ENCODE assay signal across 19 cellular contexts in the genomic region with DNA sequence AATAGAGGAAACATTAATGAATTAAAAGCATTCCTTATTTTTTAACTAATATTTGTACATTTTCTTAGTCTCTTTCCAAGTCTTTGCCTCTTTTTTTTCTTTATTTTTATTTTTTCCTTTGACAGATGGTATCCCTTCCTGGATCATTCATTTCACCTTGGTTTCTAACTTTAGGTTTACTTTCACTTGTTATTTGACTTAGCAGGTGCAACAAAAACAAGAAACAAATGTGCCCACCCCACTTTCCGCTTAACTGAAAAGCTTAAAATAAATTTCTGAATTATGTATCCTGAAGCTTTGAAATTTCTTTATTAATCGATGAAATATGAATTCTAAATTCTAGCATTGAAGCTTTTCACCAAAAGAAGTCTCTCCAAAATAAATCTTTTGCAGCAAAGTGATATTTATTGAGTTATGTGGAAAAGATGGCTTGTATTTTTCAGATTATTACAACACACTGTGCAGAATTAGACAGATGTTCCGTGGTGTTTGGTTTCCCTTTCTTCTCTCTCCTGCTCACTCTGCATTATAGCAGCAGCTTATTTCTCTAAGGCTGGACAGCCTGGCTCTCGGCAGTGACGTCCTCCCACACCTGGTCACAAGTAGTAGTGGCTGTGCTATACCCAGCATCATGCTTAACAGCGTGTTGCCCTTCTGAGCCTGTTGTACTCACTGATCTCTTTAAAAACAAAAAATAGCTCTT.
DNase-seq lines count a peak whose midpoint lies in the region; ATAC-seq lines count a peak whose summit lies in the region.
"Had no signal": no experiment of that assay in that cellular context is flagged by ENCODE, and none has a peak within 500 bp of the region (broad histone marks: within the 10 kb centered on the region; RNA-seq: fewer than 3 reads in every experiment).

No MANE protein-coding gene starts in this region.

- peaks cover 31% of the 10 kb centered on the region for H3K36me3 Mint-ChIP-seq in memory B cell
- H3K36me3 Mint-ChIP-seq in activated CD4-positive, alpha-beta memory T cell treated with anti-CD3 and anti-CD28 coated beads for 36 hours: peaks cover 19% of the 10 kb centered on the region

- CTCF ChIA-PET in activated CD4-positive, alpha-beta memory T cell treated with anti-CD3 and anti-CD28 coated beads for 36 hours (lab: Charles Lee): interaction anchor here (0.9 kb wide), 1 partner anchor 480 kb away, joined by 3 read pairs; no protein-coding TSS in a partner anchor

- POLR2A ChIA-PET in activated CD4-positive, alpha-beta memory T cell treated with anti-CD3 and anti-CD28 coated beads for 36 hours (lab: Charles Lee): no interaction called here

- H3K27me3 Mint-ChIP-seq in memory B cell: no peaks in the 10 kb centered on the region
- no peaks in the 10 kb centered on the region for H3K27me3 Mint-ChIP-seq in activated CD4-positive, alpha-beta memory T cell treated with anti-CD3 and anti-CD28 coated beads for 36 hours
- H3K27me3 Mint-ChIP-seq: CD4-positive, alpha-beta memory T cell had no signal

- peaks cover 23% of the 10 kb centered on the region for H3K4me1 Mint-ChIP-seq in memory B cell
- H3K4me1 Mint-ChIP-seq in activated CD4-positive, alpha-beta memory T cell treated with anti-CD3 and anti-CD28 coated beads for 36 hours (ENCODE audit: low read depth): no peaks in the 10 kb centered on the region

- H3K27ac Mint-ChIP-seq in memory B cell: peak overlapping the region; percentile 76
- H3K27ac Mint-ChIP-seq in activated CD4-positive, alpha-beta memory T cell treated with anti-CD3 and anti-CD28 coated beads for 36 hours: no peak overlapping the region

- H3K4me3 Mint-ChIP-seq in memory B cell: peak overlapping the region; percentile 34
- H3K4me3 Mint-ChIP-seq in activated CD4-positive, alpha-beta memory T cell treated with anti-CD3 and anti-CD28 coated beads for 36 hours: no peak overlapping the region

- peak; percentile 31 for ATAC-seq in GM18508 (IDR thresholded peaks at IDR 0.05; ENCODE audit: insufficient read depth, unreplicated experiment)
- ATAC-seq in memory B cell (ENCODE audit: low read depth): no peak
- ATAC-seq in HG02642 (IDR thresholded peaks at IDR 0.05; ENCODE audit: poor library complexity, unreplicated experiment): no peak
- ATAC-seq: heart right ventricle, right cardiac atrium had no signal

- peak; percentile 11 for DNase-seq in NCI-H2029 treated with DMSO at 0.1 percent for 48 hours (lab: John Stamatoyannopoulos, UW)
- DNase-seq in NCI-H2029 (lab: John Stamatoyannopoulos, UW): no peak
- DNase-seq in NCI-H1092 (lab: John Stamatoyannopoulos, UW): peak; percentile 16
- no peak for DNase-seq in memory B cell (ENCODE audit: low spot score in 2 of 2)
- DNase-seq in GF-D8 (lab: John Stamatoyannopoulos, UW): no peak
- DNase-seq in activated CD4-positive, alpha-beta memory T cell treated with anti-CD3 and anti-CD28 coated beads for 36 hours: no peak
- DNase-seq: CD4-positive, alpha-beta memory T cell; GDM1; heart right ventricle; islet precursor cell; mesendoderm; NCI-H1930; right cardiac atrium; SHP77 treated with DMSO at 0.1 percent for 48 hours; stimulated activated CD4-positive, alpha-beta T cell treated with anti-CD3 and anti-CD28 coated beads, Interleukin-1b, Interleukin-23, amount 100 ng/mL, for 48 hours; T-helper 2 cell had no signal

- no peaks in the 10 kb centered on the region for H3K9me3 Mint-ChIP-seq in memory B cell
- H3K9me3 Mint-ChIP-seq in activated CD4-positive, alpha-beta memory T cell treated with anti-CD3 and anti-CD28 coated beads for 36 hours: no peaks in the 10 kb centered on the region
- H3K9me3 Mint-ChIP-seq: activated naive CD4-positive, alpha-beta T cell treated with anti-CD3 and anti-CD28 coated beads, Interleukin-2, amount 50 U/mL, for 72 hours had no signal

- intact Hi-C loops in activated CD4-positive, alpha-beta memory T cell treated with anti-CD3 and anti-CD28 coated beads for 36 hours (cut with micrococcal nuclease): loop anchor here (5.0 kb wide), 1 partner anchor 274 kb away; no protein-coding TSS in a partner anchor

Comparison
In these comparisons a context has a peak if more than half of its experiments do, and no peak if none do; other contexts are left out.
1. DNase-seq: peak in NCI-H2029 treated with DMSO at 0.1 percent for 48 hours (single experiment) and NCI-H1092 (single experiment); none in NCI-H2029 (single experiment), memory B cell (0 of 2), GF-D8 (single experiment) and activated CD4-positive, alpha-beta memory T cell treated with anti-CD3 and anti-CD28 coated beads for 36 hours (single experiment).